In the genomic region with DNA sequence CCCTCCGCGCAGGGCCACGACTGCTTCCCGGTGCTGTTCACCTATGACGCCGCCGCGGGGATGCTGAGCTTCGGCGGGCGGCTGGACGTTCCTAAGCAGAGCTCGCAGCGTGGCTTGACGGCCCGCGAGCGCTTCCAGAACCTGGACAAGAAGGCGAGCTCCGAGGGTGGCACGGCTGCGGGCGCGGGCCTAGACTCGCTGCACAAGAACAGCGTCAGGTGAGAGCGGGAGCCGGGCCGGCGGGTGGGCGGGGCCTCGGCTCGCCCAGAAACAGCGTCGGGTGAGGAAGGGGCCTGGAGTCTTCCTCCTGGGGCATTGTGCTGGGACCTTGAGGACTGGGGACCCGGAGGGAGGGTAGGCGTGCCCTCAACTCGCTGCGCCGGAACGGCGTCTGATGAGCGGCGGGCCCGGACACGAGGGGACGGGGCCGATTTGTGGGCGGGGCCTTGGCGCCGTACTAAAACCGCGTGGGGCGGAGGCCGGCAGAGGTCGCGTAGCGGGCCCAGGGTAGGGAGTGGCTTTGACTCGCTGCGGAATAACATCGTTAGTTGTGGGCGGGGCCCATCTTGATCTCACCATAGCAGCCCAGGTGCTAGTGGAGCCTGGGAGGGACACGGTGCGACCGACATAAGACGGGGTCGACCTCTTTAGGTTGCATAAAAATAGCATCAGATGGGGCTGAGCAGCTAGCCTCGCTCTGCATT, we compare ENCODE assay signal across 8 cellular contexts. TPM values are rescaled to one million over a fixed set of nuclear protein-coding genes. Genes with fewer than 3 reads are reported as not detected.
A peak's percentile ranks its signal among the peaks of the same experiment; 100 is the strongest.
DNase-seq lines count a peak whose midpoint lies in the region; ATAC-seq and TF ChIP-seq lines count a peak whose summit lies in the region.

No MANE protein-coding gene starts in this region.

- ATAC-seq in GM19463 (IDR thresholded peaks at IDR 0.05; ENCODE audit: unreplicated experiment) (peak; percentile 60), memory B cell (ENCODE audit: low read depth) (peak; percentile 94), GM21619 (IDR thresholded peaks at IDR 0.05; ENCODE audit: unreplicated experiment) (no peak)

- peaks cover 14% of the 10 kb centered on the region for H3K4me1 Mint-ChIP-seq in memory B cell

- intact Hi-C loops in dorsolateral prefrontal cortex (cut with DNase I), result no loop called here

- H3K27ac ChIP-seq in dorsolateral prefrontal cortex, result peak overlapping the region in 50 of 59 donors; percentile 8 to 81 (median 64)

- no peaks in the 10 kb centered on the region for H3K27me3 ChIP-seq in dorsolateral prefrontal cortex

- peaks cover 9% of the 10 kb centered on the region for H3K36me3 Mint-ChIP-seq in memory B cell

- no peaks in the 10 kb centered on the region for H3K9me3 Mint-ChIP-seq in memory B cell

- TF ChIP-seq CTCF in dorsolateral prefrontal cortex (IDR thresholded peaks at IDR 0.05 in 54 of 56, conservative IDR thresholded peaks at IDR 0.05 in 2 of 56; ENCODE audit: low read depth in 1 of 56, partially characterized antibody in 56 of 56), result peak in 1 of 56 donors; percentile 11

- H3K27me3 Mint-ChIP-seq in memory B cell, result no peaks in the 10 kb centered on the region

- H3K4me3 ChIP-seq in dorsolateral prefrontal cortex, result peak overlapping the region; percentile 50 to 84 (median 71)

- DNase-seq in NCI-H2081 (lab: John Stamatoyannopoulos, UW), result peak; percentile 81 to 88
- peak; percentile 70 to 77 for DNase-seq in activated CD4-positive, alpha-beta T cell treated with anti-CD3 and anti-CD28 coated beads, Interleukin-2, amount 50 U/mL, for 4 hours
- peak; percentile 41 to 75 (median 66) for DNase-seq in dorsolateral prefrontal cortex
- peak; percentile 79 to 80 for DNase-seq in memory B cell (ENCODE audit: low spot score in 2 of 2)
- DNase-seq in stimulated activated CD8-positive, alpha-beta memory T cell treated with anti-CD3 and anti-CD28 coated beads, Interleukin-15, amount 100 ng/mL, for 4 hours (ENCODE audit: low read depth in 2 of 2), result peak; percentile 60 to 62
- no peak for DNase-seq in H4 (ENCODE audit: low spot score)

- H3K4me3 Mint-ChIP-seq in memory B cell, result peak overlapping the region; percentile 84

- peak overlapping the region; percentile 88 for H3K27ac Mint-ChIP-seq in memory B cell

RNA-seq across cellular contexts. Expression of gene PDAP1, which starts 15.6 kb away (rescaled TPM):
- total RNA-seq in dorsolateral prefrontal cortex, result 100 to 1,000 TPM in 4 of 120 experiments, 10 to 100 TPM in 116; 57.9 to 106 (median 75.1) TPM
- 147 and 170 TPM in 2 replicates for total RNA-seq in H4 (2014; rRNA removed; shearing (Covaris generic))

RNA-seq across cellular contexts. Expression of gene BUD31, which starts 16.0 kb away (rescaled TPM):
- total RNA-seq in dorsolateral prefrontal cortex, result 10 to 100 TPM; 37.0 to 97.8 (median 64.0) TPM
- total RNA-seq in H4 (2014; rRNA removed; shearing (Covaris generic)), result 169 and 186 TPM in 2 replicates

RNA-seq across cellular contexts. Expression of gene ARPC1B, which starts 18.3 kb away (rescaled TPM):
- 10 to 100 TPM in 115 of 120 experiments, 1 to 10 TPM in 5; 5.2 to 52.6 (median 17.8) TPM for total RNA-seq in dorsolateral prefrontal cortex
- 495 and 596 TPM in 2 replicates for total RNA-seq in H4 (2014; rRNA removed; shearing (Covaris generic))

RNA-seq across cellular contexts. Expression of gene PTCD1, which starts 45.8 kb away (rescaled TPM):
- total RNA-seq in dorsolateral prefrontal cortex, result 10 to 100 TPM in 9 of 120 experiments, 1 to 10 TPM in 111; 3.2 to 13.4 (median 6.3) TPM
- 3.5 and 4.8 TPM in 2 replicates for total RNA-seq in H4 (2014; rRNA removed; shearing (Covaris generic))

RNA-seq across cellular contexts. Expression of gene CPSF4, which starts 45.9 kb away (rescaled TPM):
- total RNA-seq in dorsolateral prefrontal cortex, result 10 to 100 TPM; 31.8 to 83.9 (median 47.3) TPM
- 30.5 and 32.6 TPM in 2 replicates for total RNA-seq in H4 (2014; rRNA removed; shearing (Covaris generic))
